In the genomic region with DNA sequence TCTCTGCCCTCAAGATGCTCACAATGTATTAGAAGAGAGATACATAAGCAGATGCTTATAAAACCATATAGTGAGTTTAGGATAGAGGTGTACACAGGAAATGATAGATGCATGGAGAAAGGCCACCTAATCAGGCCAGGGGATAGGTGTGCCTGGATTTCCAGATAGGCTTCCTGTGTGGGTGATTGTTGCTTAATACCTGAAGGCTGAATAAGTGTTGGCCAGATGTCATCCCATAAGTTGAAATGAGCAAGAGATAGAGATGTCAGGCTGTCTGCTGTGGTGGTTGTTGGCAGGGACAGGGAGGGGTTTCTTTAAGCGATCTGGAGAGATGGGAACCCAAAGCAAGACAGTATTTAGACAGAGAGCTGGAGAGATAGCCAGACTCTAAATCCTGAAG, we compare ENCODE assay signal across 20 cellular contexts.
"Had no signal": no experiment of that assay in that cellular context is flagged by ENCODE, and none has a peak within 500 bp of the region (broad histone marks: within the 10 kb centered on the region; RNA-seq: fewer than 3 reads in every experiment).

No MANE protein-coding gene starts in this region.

- DNase-seq: dermis blood vessel endothelial cell; gastrocnemius medialis; heart right ventricle; hypothalamus; islet precursor cell; left cardiac atrium; left ventricle myocardium inferior; naive thymus-derived CD4-positive, alpha-beta T cell; nephron progenitor cell; psoas muscle; retina; right lobe of liver; stimulated activated CD4-positive, alpha-beta T cell treated with anti-CD3 and anti-CD28 coated beads, Interleukin-15, amount 100 ng/mL, for 24 hours; stimulated activated CD4-positive, alpha-beta T cell treated with anti-CD3 and anti-CD28 coated beads, Interleukin-1b, Interleukin-23, amount 100 ng/mL, for 48 hours; stimulated activated CD4-positive, alpha-beta T cell treated with anti-CD3 and anti-CD28 coated beads, Interleukin-4, amount 100 ng/mL, for 24 hours; tibial artery; upper lobe of left lung; uterus had no signal

- H3K9me3 ChIP-seq: gastrocnemius medialis, heart right ventricle, left ventricle myocardium inferior, psoas muscle, right lobe of liver, tibial artery, upper lobe of left lung, uterus had no signal

- H3K27me3 ChIP-seq: gastrocnemius medialis, heart right ventricle, right lobe of liver, tibial artery, upper lobe of left lung, uterus had no signal

- H3K36me3 ChIP-seq: gastrocnemius medialis, heart right ventricle, left ventricle myocardium inferior, right lobe of liver, tibial artery, upper lobe of left lung, uterus had no signal

- H3K4me3 ChIP-seq: gastrocnemius medialis, heart right ventricle, left ventricle myocardium inferior, lung, psoas muscle, right lobe of liver, tibial artery, upper lobe of left lung, uterus had no signal

- H3K4me1 ChIP-seq: gastrocnemius medialis, left ventricle myocardium inferior, psoas muscle, right lobe of liver, tibial artery, uterus had no signal

- ATAC-seq: gastrocnemius medialis; heart right ventricle; left cardiac atrium; naive thymus-derived CD4-positive, alpha-beta T cell; psoas muscle; right lobe of liver; stimulated activated memory B cell treated with anti-CD40 and anti-IgM and Interleukin-4, amounts not matched to agents 10 μg/mL and 1 μg/mL and 100 μg/mL, for 72 hours had no signal

- H3K27ac ChIP-seq: gastrocnemius medialis, heart right ventricle, left ventricle myocardium inferior, psoas muscle, right lobe of liver, tibial artery, upper lobe of left lung, uterus had no signal
